Comparison of ENCODE assay signal across 10 cellular contexts in the genomic region with DNA sequence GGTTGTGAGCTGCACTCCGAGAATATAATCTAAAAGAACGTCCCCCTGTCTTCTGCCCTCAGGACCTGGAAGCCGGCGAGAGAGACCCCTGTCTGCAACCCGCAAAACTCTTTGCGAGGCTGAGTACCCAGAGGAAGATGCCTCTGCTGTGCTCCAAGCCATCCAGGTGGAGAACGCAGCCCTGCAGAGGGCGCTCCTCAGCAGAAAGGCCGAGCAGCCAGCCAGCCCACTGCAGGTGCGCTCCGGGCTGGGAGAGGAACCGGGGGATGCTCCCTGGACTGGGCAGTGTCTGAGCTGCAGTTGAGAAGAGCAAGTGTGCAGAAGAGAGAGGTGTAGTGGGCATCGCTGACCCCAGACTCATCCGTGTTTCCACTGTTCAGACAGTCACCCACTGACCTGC.
DNase-seq lines count a peak whose midpoint lies in the region; ATAC-seq and TF ChIP-seq lines count a peak whose summit lies in the region.
"Had no signal": no experiment of that assay in that cellular context is flagged by ENCODE, and none has a peak within 500 bp of the region (broad histone marks: within the 10 kb centered on the region; RNA-seq: fewer than 3 reads in every experiment).

No MANE protein-coding gene starts in this region.

- intact Hi-C loops in uterus (cut with DNase I; ENCODE audit: low total_unique reads): loop anchor here (10.0 kb wide), 1 partner anchor 47 kb away; no protein-coding TSS in a partner anchor

- H3K27me3 Mint-ChIP-seq in naive thymus-derived CD8-positive, alpha-beta T cell: no peaks in the 10 kb centered on the region

- H3K36me3 ChIP-seq in SK-N-SH (replicated peaks in 1 of 2; ENCODE audit: control insufficient read depth in 1 of 2, insufficient read depth in 2 of 2, low read length in 1 of 2): peaks cover 6 to 13% of the 10 kb centered on the region in 2 experiments
- no peaks in the 10 kb centered on the region for H3K36me3 ChIP-seq in iPS DF 6.9 (ENCODE audit: control insufficient read depth, insufficient read depth, low read length)
- peaks cover 0 to 43% of the 10 kb centered on the region in 2 donors for H3K36me3 ChIP-seq in gastroesophageal sphincter
- H3K36me3 ChIP-seq in uterus: no peaks in the 10 kb centered on the region

- POLR2A ChIA-PET in AG04450 (lab: Yijun Ruan, JAX): no interaction called here
- POLR2A ChIA-PET in SK-N-SH (lab: Yijun Ruan, JAX): no interaction called here
- POLR2A ChIA-PET in naive thymus-derived CD8-positive, alpha-beta T cell (lab: Charles Lee): no interaction called here

- H3K27ac ChIP-seq in AG04450 (ENCODE audit: low read depth, low read length) (no peak overlapping the region), SK-N-SH (ENCODE audit: low read depth in 2 of 2, low read length in 1 of 2) (no peak overlapping the region), iPS DF 6.9 (ENCODE audit: low read length) (no peak overlapping the region), gastroesophageal sphincter (no peak overlapping the region), uterus (no peak overlapping the region)

- no peaks in the 10 kb centered on the region for H4K20me1 ChIP-seq in SK-N-SH (ENCODE audit: insufficient read depth)

- no peaks in the 10 kb centered on the region for H3K9me3 Mint-ChIP-seq in naive thymus-derived CD8-positive, alpha-beta T cell

- TF ChIP-seq POLR2A in gastroesophageal sphincter (IDR thresholded peaks at IDR 0.05) (no peak), uterus (IDR thresholded peaks at IDR 0.05) (no peak)

- no peak overlapping the region for H3K4me2 ChIP-seq in SK-N-SH

- TF ChIP-seq EP300 in SK-N-SH (IDR thresholded peaks at IDR 0.05; ENCODE audit: borderline replicate concordance in 1 of 2, low read depth in 1 of 2, low read length in 1 of 2): no peak
- no peak for TF ChIP-seq EP300 in gastroesophageal sphincter (IDR thresholded peaks at IDR 0.05)

- H3K27me3 ChIP-seq in AG04450 (ENCODE audit: control insufficient read depth, insufficient read depth, low read length) (no peaks in the 10 kb centered on the region), SK-N-SH (ENCODE audit: insufficient read depth) (no peaks in the 10 kb centered on the region), iPS DF 6.9 (ENCODE audit: control insufficient read depth, insufficient read depth, low read length) (no peaks in the 10 kb centered on the region), gastroesophageal sphincter (no peaks in the 10 kb centered on the region), uterus (no peaks in the 10 kb centered on the region)

- no peaks in the 10 kb centered on the region for H3F3A ChIP-seq in SK-N-SH (replicated peaks; ENCODE audit: insufficient read depth)

- no peaks in the 10 kb centered on the region for H3K79me2 ChIP-seq in SK-N-SH (ENCODE audit: insufficient read depth)

- no peak overlapping the region for H2AFZ ChIP-seq in SK-N-SH (ENCODE audit: low read depth)

- H3K9me2 ChIP-seq in SK-N-SH: no peaks in the 10 kb centered on the region

- TF ChIP-seq CTCF in AG04450 (IDR thresholded peaks at IDR 0.05; ENCODE audit: low read depth, low read length): peak; percentile 11; the same call in 1 of the 2 replicates
- peak; percentile 36; the same call in 1 of the 3 replicates for TF ChIP-seq CTCF in GM12872 (IDR thresholded peaks at IDR 0.05; ENCODE audit: insufficient read depth, low read depth, low read length)
- TF ChIP-seq CTCF in SK-N-SH (IDR thresholded peaks at IDR 0.05): peak; percentile 36
- TF ChIP-seq CTCF in gastroesophageal sphincter (IDR thresholded peaks at IDR 0.05): no peak
- no peak for TF ChIP-seq CTCF in uterus (IDR thresholded peaks at IDR 0.05)

- H3K9ac ChIP-seq in SK-N-SH: no peak overlapping the region

- H3K27ac Mint-ChIP-seq in naive thymus-derived CD8-positive, alpha-beta T cell: peak overlapping the region in 1 of 10 donors; percentile 21

- peaks cover 0 to 36% (median 12%) of the 10 kb centered on the region in 3 donors for H3K36me3 Mint-ChIP-seq in naive thymus-derived CD8-positive, alpha-beta T cell

- H3K4me3 Mint-ChIP-seq in naive thymus-derived CD8-positive, alpha-beta T cell: no peak overlapping the region

- H3K9me3 ChIP-seq in AG04450 (ENCODE audit: control insufficient read depth, insufficient read depth, low read length) (no peaks in the 10 kb centered on the region), SK-N-SH (no peaks in the 10 kb centered on the region), iPS DF 6.9 (ENCODE audit: control insufficient read depth, insufficient read depth, low read length) (no peaks in the 10 kb centered on the region), gastroesophageal sphincter (no peaks in the 10 kb centered on the region), uterus (no peaks in the 10 kb centered on the region)

- CTCF ChIA-PET in AG04450 (lab: Charles Lee): interaction anchor here (0.6 to 1.2 kb wide), 2 partner anchors 31 to 58 kb away, joined by 3 to 7 read pairs; no protein-coding TSS in a partner anchor
- CTCF ChIA-PET in SK-N-SH (lab: Yijun Ruan, JAX): interaction anchor here (0.6 to 1.7 kb wide), 5 partner anchors 27 to 372 kb away, joined by 3 to 6 read pairs (median 3); no protein-coding TSS in a partner anchor

- peak; percentile 27; the same call in 1 of the 2 replicates for TF ChIP-seq RAD21 in SK-N-SH (IDR thresholded peaks at IDR 0.05; ENCODE audit: low read length)

- H3K4me1 Mint-ChIP-seq in naive thymus-derived CD8-positive, alpha-beta T cell: no peaks in the 10 kb centered on the region

- peaks cover 0 to 2% of the 10 kb centered on the region in 2 experiments; a peak in 3 of 4 replicates for H3K4me1 ChIP-seq in SK-N-SH (ENCODE audit: control insufficient read depth in 1 of 2, insufficient read depth in 2 of 2, low read depth in 1 of 2, low read length in 1 of 2)
- H3K4me1 ChIP-seq in iPS DF 6.9 (ENCODE audit: control insufficient read depth, insufficient read depth, low read length): peaks cover 5% of the 10 kb centered on the region; the same call in 1 of the 2 replicates
- H3K4me1 ChIP-seq in gastroesophageal sphincter: no peaks in the 10 kb centered on the region
- H3K4me1 ChIP-seq in uterus: no peaks in the 10 kb centered on the region

- ATAC-seq in naive thymus-derived CD8-positive, alpha-beta T cell: no peak
- ATAC-seq in gastroesophageal sphincter: no peak
- ATAC-seq: left colon had no signal

- no peak for DNase-seq in AG04450 (ENCODE audit: low read depth, low spot score)
- no peak for DNase-seq in SK-N-SH
- peak; percentile 67 for DNase-seq in iPS DF 6.9 (ENCODE audit: low read depth, low spot score)
- DNase-seq in naive thymus-derived CD8-positive, alpha-beta T cell: no peak
- no peak for DNase-seq in cerebellum (ENCODE audit: low spot score)
- no peak for DNase-seq in uterus
- DNase-seq: NK-92 treated with Interleukin-12 subunit alpha and Interleukin-12 subunit beta, amount 100 ng/mL, for 24 hours had no signal

- H3K4me3 ChIP-seq in AG04450 (ENCODE audit: low read depth, low read length) (no peak overlapping the region), SK-N-SH (ENCODE audit: low read depth in 2 of 2, low read length in 1 of 2) (no peak overlapping the region), iPS DF 6.9 (ENCODE audit: low read length) (no peak overlapping the region), gastroesophageal sphincter (no peak overlapping the region), uterus (no peak overlapping the region)

- WGBS in SK-N-SH (ENCODE audit: low lambda C conversion rate): 93% methylated on average over 10 of the region's 14 CpGs
- no CpG with 5 or more reads among the region's 14 CpGs for WGBS in iPS DF 6.9 (ENCODE audit: insufficient coverage, insufficient read length)
- 57 to 78% methylated on average over 3 to 5 of the region's 14 CpGs for WGBS in gastroesophageal sphincter (ENCODE audit: low coverage in 1 of 2), 2 donors

TF ChIP-seq in SK-N-SH, 30 proteins besides CTCF, POLR2A, EP300 and RAD21:
- TF ChIP-seq FOSL2 (IDR thresholded peaks at IDR 0.05; ENCODE audit: borderline replicate concordance, low read depth) (no peak), USF2 (IDR thresholded peaks at IDR 0.05; ENCODE audit: borderline replicate concordance, low read depth, low read length) (no peak), TAF1 (IDR thresholded peaks at IDR 0.05; ENCODE audit: borderline replicate concordance, low read depth, low read length) (no peak), MXI1 (IDR thresholded peaks at IDR 0.05; ENCODE audit: low read depth, low read length) (no peak), GATA2 (CRISPR knock-in tag; IDR thresholded peaks at IDR 0.05) (no peak), FOXJ3 (CRISPR knock-in tag; IDR thresholded peaks at IDR 0.05) (no peak)

Comparison
In these comparisons a context has a peak if more than half of its experiments do, and no peak if none do; other contexts are left out.
1. CTCF ChIP-seq: peak in AG04450 (single experiment), GM12872 (single experiment) and SK-N-SH (single experiment); none in gastroesophageal sphincter (0 of 4) and uterus (0 of 4).